Comparison of ENCODE assay signal across 2 cellular contexts in the genomic region with DNA sequence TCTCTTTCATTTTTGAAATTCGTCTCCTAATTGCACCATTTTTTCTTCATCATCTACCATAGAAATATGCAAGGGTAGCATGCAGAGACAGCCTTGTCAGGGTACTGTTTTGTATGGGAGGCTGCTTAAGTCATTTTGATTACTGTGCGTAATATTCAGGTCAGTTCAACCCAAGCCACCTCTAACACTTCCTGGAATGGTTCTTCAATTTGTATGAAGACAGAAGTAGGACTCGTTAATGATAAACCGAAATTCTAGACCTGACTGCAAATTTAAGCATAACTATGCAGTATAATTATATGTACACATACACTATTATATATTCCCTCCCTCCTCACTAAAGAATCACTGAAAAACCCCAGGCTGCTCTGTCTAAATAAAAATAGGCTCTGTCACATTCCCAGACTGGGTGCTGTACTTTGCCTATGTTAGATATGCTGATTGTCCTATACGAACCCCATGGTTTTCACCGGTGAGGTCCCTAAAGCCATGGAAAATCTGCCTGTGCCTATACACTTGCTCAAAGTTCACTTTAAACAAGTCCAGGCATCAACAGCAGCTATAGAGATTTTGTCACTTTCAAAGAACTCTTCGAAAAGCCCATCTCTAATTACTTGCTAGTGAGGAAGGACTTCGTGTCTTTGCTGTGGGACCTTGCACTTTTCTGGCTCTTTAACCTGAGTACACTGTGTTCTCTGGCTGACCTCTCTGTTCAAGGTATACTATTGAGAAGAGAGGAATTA.
A peak's percentile ranks its signal among the peaks of the same experiment; 100 is the strongest.
TF ChIP-seq lines count a peak whose summit lies in the region.

No MANE protein-coding gene starts in this region.

TF ChIP-seq in HepG2, 621 proteins besides CTCF, POLR2A, EP300 and RAD21:
- TF ChIP-seq ZNF747 (CRISPR knock-in tag; IDR thresholded peaks at IDR 0.05; ENCODE audit: borderline replicate concordance) (no peak), HNF4A (CRISPR knock-in tag; IDR thresholded peaks at IDR 0.05) (peak; percentile 49), MAFK (conservative IDR thresholded peaks at IDR 0.05 in 1 of 2, IDR thresholded peaks at IDR 0.05 in 1 of 2; ENCODE audit: low read length in 2 of 2) (0 out of 4 replicates have a peak, but pooled peaks of 1 of the 2 experiments have one; percentile 6), RCOR2 (CRISPR knock-in tag; IDR thresholded peaks at IDR 0.05) (no peak), BCL6 (CRISPR knock-in tag; IDR thresholded peaks at IDR 0.05) (peak; percentile 30; the same call in 1 of the 2 replicates)
TF ChIP-seq in HepG2: peak in this region for 3.

TF ChIP-seq in GM12891, 5 proteins besides CTCF, POLR2A, EP300 and RAD21:
- TF ChIP-seq POU2F2 (IDR thresholded peaks at IDR 0.05; ENCODE audit: low read depth, low read length): no peak
- TF ChIP-seq SPI1 (IDR thresholded peaks at IDR 0.05; ENCODE audit: low read depth, low read length): no peak
- no peak for TF ChIP-seq POLR2AphosphoS5 (IDR thresholded peaks at IDR 0.05; ENCODE audit: low read depth, low read length)
- TF ChIP-seq PAX5 (IDR thresholded peaks at IDR 0.05; ENCODE audit: insufficient read depth, low read length, severe bottlenecking): no peak
- no peak for TF ChIP-seq TAF1 (IDR thresholded peaks at IDR 0.05; ENCODE audit: low read depth, low read length)
